18 cellular contexts compared by ENCODE assay signal in the genomic region with DNA sequence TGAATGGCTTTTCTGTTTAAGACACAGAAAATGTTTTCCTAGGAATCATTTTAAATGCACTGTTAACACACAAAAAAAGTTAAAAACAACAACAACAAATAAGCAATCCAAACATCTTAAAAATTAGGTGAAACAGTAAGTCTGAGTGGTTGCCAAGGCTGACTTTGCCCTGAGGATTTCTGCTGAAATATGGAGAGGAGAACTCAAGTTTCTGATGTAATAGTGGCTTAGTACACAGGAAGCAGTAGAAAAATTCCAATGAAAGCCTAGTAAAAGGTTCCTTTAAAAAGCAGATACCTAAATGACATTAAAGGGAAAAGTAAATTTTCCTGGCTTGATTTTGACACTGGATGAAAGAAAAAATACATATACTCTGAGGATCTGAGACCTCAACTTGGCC.
"Had no signal": no experiment of that assay in that cellular context is flagged by ENCODE, and none has a peak within 500 bp of the region (broad histone marks: within the 10 kb centered on the region; RNA-seq: fewer than 3 reads in every experiment).

No MANE protein-coding gene starts in this region.

- H3K36me3 Mint-ChIP-seq: naive thymus-derived CD8-positive, alpha-beta T cell had no signal

- H3K4me1 ChIP-seq: stomach, transverse colon had no signal

- H3K4me1 Mint-ChIP-seq: naive thymus-derived CD8-positive, alpha-beta T cell had no signal

- H3K27ac Mint-ChIP-seq: naive thymus-derived CD8-positive, alpha-beta T cell had no signal

- FAIRE-seq: endometrium had no signal

- H3K27me3 ChIP-seq: esophagus muscularis mucosa, heart right ventricle, neutrophil, stomach, transverse colon had no signal

- H3K4me3 Mint-ChIP-seq: naive thymus-derived CD8-positive, alpha-beta T cell had no signal

- DNase-seq: cortex of kidney; effector memory CD4-positive, alpha-beta T cell; heart right ventricle; hypothalamus; islet precursor cell; mammary epithelial cell; mucosa of descending colon; naive thymus-derived CD8-positive, alpha-beta T cell; psoas muscle; stimulated activated naive CD4-positive, alpha-beta T cell; stomach; substantia nigra; transverse colon had no signal

- H3K9me3 Mint-ChIP-seq: naive thymus-derived CD8-positive, alpha-beta T cell had no signal

- H3K36me3 ChIP-seq: esophagus muscularis mucosa, heart right ventricle, neutrophil, stomach, thoracic aorta, transverse colon had no signal

- H3K9me3 ChIP-seq: esophagus muscularis mucosa, heart right ventricle, mucosa of descending colon, neutrophil, psoas muscle, stomach, thoracic aorta, transverse colon had no signal

- H3K4me3 ChIP-seq: esophagus muscularis mucosa, heart right ventricle, mucosa of descending colon, psoas muscle, skin epidermis, stomach, thoracic aorta, transverse colon had no signal

- H3K27ac ChIP-seq: esophagus muscularis mucosa, heart right ventricle, neutrophil, psoas muscle, skin epidermis, stomach, thoracic aorta, transverse colon had no signal
